8 cellular contexts compared by ENCODE assay signal in the genomic region with DNA sequence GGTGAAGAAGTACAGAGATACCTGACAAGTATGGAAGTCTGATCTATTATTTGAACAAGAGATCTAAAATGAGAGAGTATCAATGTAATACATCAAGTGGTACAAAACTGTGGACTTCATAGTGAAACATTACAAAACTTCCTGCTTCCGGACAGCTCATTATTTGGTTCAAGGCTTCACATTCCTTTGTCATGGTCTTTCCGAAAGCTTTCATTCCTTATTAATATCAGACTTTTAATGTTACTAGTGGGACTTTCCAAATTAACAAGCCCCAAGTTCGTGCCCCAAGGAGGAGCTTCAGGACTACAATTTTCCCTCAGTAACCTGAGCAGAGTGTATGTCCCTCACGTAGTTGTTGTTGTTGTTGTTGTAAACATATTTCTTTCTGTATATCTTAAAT. TPM values are rescaled to one million over a fixed set of nuclear protein-coding genes. Genes with fewer than 3 reads are reported as not detected.
DNase-seq lines count a peak whose midpoint lies in the region; ATAC-seq, FAIRE-seq and TF ChIP-seq lines count a peak whose summit lies in the region.

No MANE protein-coding gene starts in this region.

- H3K36me3 ChIP-seq in BJ (ENCODE audit: control insufficient read depth, insufficient read depth, low read length): no peaks in the 10 kb centered on the region

- no peaks in the 10 kb centered on the region for H3K9me3 Mint-ChIP-seq in activated naive CD8-positive, alpha-beta T cell treated with anti-CD3 and anti-CD28 coated beads, Interleukin-2, amount 10 ng/mL, durations not matched to agents 7 days and 5 days
- H3K9me3 Mint-ChIP-seq in stimulated activated naive B cell treated with anti-CD40 and anti-IgM and Interleukin-4, amounts not matched to agents 10 μg/mL and 1 μg/mL and 100 μg/mL, for 72 hours: no peaks in the 10 kb centered on the region

- H3K4me3 Mint-ChIP-seq in activated naive CD8-positive, alpha-beta T cell treated with anti-CD3 and anti-CD28 coated beads, Interleukin-2, amount 10 ng/mL, durations not matched to agents 7 days and 5 days: peak overlapping the region; percentile 97
- peak overlapping the region; percentile 90 to 93 for H3K4me3 Mint-ChIP-seq in stimulated activated naive B cell treated with anti-CD40 and anti-IgM and Interleukin-4, amounts not matched to agents 10 μg/mL and 1 μg/mL and 100 μg/mL, for 72 hours

- POLR2A ChIA-PET in BJ (lab: Charles Lee): interaction anchor here (0.6 kb wide), 1 partner anchor 750 kb away, joined by 3 read pairs; no protein-coding TSS in a partner anchor
- POLR2A ChIA-PET in activated naive CD8-positive, alpha-beta T cell treated with anti-CD3 and anti-CD28 coated beads, Interleukin-2, amount 10 ng/mL, durations not matched to agents 7 days and 5 days (lab: Charles Lee): interaction anchor here (1.0 to 1.4 kb wide), 2 partner anchors 10 to 1351 kb away, joined by 3 read pairs; no protein-coding TSS in a partner anchor

- H3K4me1 Mint-ChIP-seq in activated naive CD8-positive, alpha-beta T cell treated with anti-CD3 and anti-CD28 coated beads, Interleukin-2, amount 10 ng/mL, durations not matched to agents 7 days and 5 days: peaks cover 37% of the 10 kb centered on the region
- H3K4me1 Mint-ChIP-seq in stimulated activated naive B cell treated with anti-CD40 and anti-IgM and Interleukin-4, amounts not matched to agents 10 μg/mL and 1 μg/mL and 100 μg/mL, for 72 hours: peaks cover 18 to 44% of the 10 kb centered on the region in 2 donors

- no peak for ATAC-seq in activated naive CD8-positive, alpha-beta T cell treated with anti-CD3 and anti-CD28 coated beads, Interleukin-2, amount 10 ng/mL, durations not matched to agents 7 days and 5 days (ENCODE audit: low read depth)
- no peak for ATAC-seq in stimulated activated naive B cell treated with anti-CD40 and anti-IgM and Interleukin-4, amounts not matched to agents 10 μg/mL and 1 μg/mL and 100 μg/mL, for 72 hours (replicated peaks)
- no peak for ATAC-seq in HG02938 (IDR thresholded peaks at IDR 0.05; ENCODE audit: unreplicated experiment)

- FAIRE-seq in islet of Langerhans (lab: Jason Lieb, UNC): peak; percentile 21

- DNase-seq in BJ (ENCODE audit: low read depth) (no peak), HT1080 (ENCODE audit: low read depth) (peak; percentile 48), LoVo (ENCODE audit: low spot score) (no peak), C1 segment of cervical spinal cord (lab: John Stamatoyannopoulos, UW) (no peak)
- DNase-seq in activated naive CD8-positive, alpha-beta T cell treated with anti-CD3 and anti-CD28 coated beads, Interleukin-2, amount 10 ng/mL, durations not matched to agents 7 days and 5 days: no peak
- DNase-seq in stimulated activated naive B cell treated with anti-CD40 and anti-IgM and Interleukin-4, amounts not matched to agents 10 μg/mL and 1 μg/mL and 100 μg/mL, for 72 hours: no peak

- H3K27ac Mint-ChIP-seq in activated naive CD8-positive, alpha-beta T cell treated with anti-CD3 and anti-CD28 coated beads, Interleukin-2, amount 10 ng/mL, durations not matched to agents 7 days and 5 days: peak overlapping the region; percentile 94
- peak overlapping the region; percentile 96 for H3K27ac Mint-ChIP-seq in stimulated activated naive B cell treated with anti-CD40 and anti-IgM and Interleukin-4, amounts not matched to agents 10 μg/mL and 1 μg/mL and 100 μg/mL, for 72 hours

- H3K27me3 ChIP-seq in BJ (ENCODE audit: control insufficient read depth, insufficient read depth, low read length): no peaks in the 10 kb centered on the region

- H3K36me3 Mint-ChIP-seq in activated naive CD8-positive, alpha-beta T cell treated with anti-CD3 and anti-CD28 coated beads, Interleukin-2, amount 10 ng/mL, durations not matched to agents 7 days and 5 days: peaks cover 4% of the 10 kb centered on the region
- peaks cover 0 to 5% of the 10 kb centered on the region in 2 donors for H3K36me3 Mint-ChIP-seq in stimulated activated naive B cell treated with anti-CD40 and anti-IgM and Interleukin-4, amounts not matched to agents 10 μg/mL and 1 μg/mL and 100 μg/mL, for 72 hours

- CTCF ChIA-PET in BJ (lab: Yijun Ruan, JAX): interaction anchor here (0.6 to 1.6 kb wide), 6 partner anchors 27 to 1343 kb away, joined by 3 to 5 read pairs (median 4); no protein-coding TSS in a partner anchor

- peak overlapping the region; percentile 87 for H3K4me3 ChIP-seq in BJ (ENCODE audit: low read depth, low read length)

- H3K27me3 Mint-ChIP-seq in activated naive CD8-positive, alpha-beta T cell treated with anti-CD3 and anti-CD28 coated beads, Interleukin-2, amount 10 ng/mL, durations not matched to agents 7 days and 5 days: peaks cover 2% of the 10 kb centered on the region
- no peaks in the 10 kb centered on the region for H3K27me3 Mint-ChIP-seq in stimulated activated naive B cell treated with anti-CD40 and anti-IgM and Interleukin-4, amounts not matched to agents 10 μg/mL and 1 μg/mL and 100 μg/mL, for 72 hours

- TF ChIP-seq CTCF in BJ (IDR thresholded peaks at IDR 0.05; ENCODE audit: insufficient read depth, low read depth, low read length): no peak

RNA-seq across cellular contexts. Expression of gene CHIC2, which starts 1.2 kb away (rescaled TPM):
- polyA plus RNA-seq in BJ (2011; rRNA removed): 15.6 and 28.2 TPM in 2 replicates
- 12.7 and 14.0 TPM in 2 replicates for polyA minus RNA-seq in BJ (2011; rRNA and poly(A)+ RNA removed)
- 48.0 and 49.5 TPM in 2 replicates for total RNA-seq in HT1080 (2014; rRNA removed; shearing (Covaris generic))
- 41.8 and 43.0 TPM in 2 replicates for polyA plus RNA-seq in HT1080 (2015; cell fraction: cytosol; rRNA removed)
- polyA plus RNA-seq in HT1080 (2015; cell fraction: nucleus; rRNA removed): 18.0 TPM in 2 replicates
- total RNA-seq in activated naive CD8-positive, alpha-beta T cell treated with anti-CD3 and anti-CD28 coated beads, Interleukin-2, amount 10 ng/mL, durations not matched to agents 7 days and 5 days: 10 to 100 TPM; 28.5 to 29.3 TPM

RNA-seq across cellular contexts. Expression of gene GSX2, which starts 36.7 kb away (rescaled TPM):
- polyA plus RNA-seq in BJ (2011; rRNA removed): not detected in 2 replicates
- polyA minus RNA-seq in BJ (2011; rRNA and poly(A)+ RNA removed): not detected in 2 replicates
- total RNA-seq in HT1080 (2014; rRNA removed; shearing (Covaris generic)): not detected in 2 replicates
- polyA plus RNA-seq in HT1080 (2015; cell fraction: cytosol; rRNA removed): not detected in 2 replicates
- polyA plus RNA-seq in HT1080 (2015; cell fraction: nucleus; rRNA removed): not detected in 2 replicates
- not detected for total RNA-seq in activated naive CD8-positive, alpha-beta T cell treated with anti-CD3 and anti-CD28 coated beads, Interleukin-2, amount 10 ng/mL, durations not matched to agents 7 days and 5 days
